Comparison of ENCODE assay signal across 12 cellular contexts in the genomic region with DNA sequence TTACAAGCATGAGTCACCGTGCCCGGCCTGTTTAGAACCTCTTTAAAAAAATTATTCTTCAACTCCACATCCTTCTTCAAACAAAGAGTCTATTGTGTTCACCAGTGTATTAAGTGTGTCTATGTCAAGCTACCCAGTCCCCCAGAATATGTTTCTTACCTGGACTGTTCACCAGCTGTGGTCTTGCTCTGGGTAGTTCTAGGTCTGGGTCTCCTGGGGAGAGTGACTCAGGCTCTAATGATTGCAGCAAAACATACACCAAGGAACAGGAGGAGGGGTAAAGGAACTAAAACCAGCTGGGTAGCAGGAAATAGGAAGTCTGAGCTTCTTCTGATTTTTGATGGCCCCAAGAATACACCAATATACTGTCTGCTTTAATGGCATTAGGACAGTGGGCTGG. TPM values are rescaled to one million over a fixed set of nuclear protein-coding genes. Genes with fewer than 3 reads are reported as not detected.
DNase-seq lines count a peak whose midpoint lies in the region; ATAC-seq and TF ChIP-seq lines count a peak whose summit lies in the region.
"Had no signal": no experiment of that assay in that cellular context is flagged by ENCODE, and none has a peak within 500 bp of the region (broad histone marks: within the 10 kb centered on the region; RNA-seq: fewer than 3 reads in every experiment).

A gene with protein sequence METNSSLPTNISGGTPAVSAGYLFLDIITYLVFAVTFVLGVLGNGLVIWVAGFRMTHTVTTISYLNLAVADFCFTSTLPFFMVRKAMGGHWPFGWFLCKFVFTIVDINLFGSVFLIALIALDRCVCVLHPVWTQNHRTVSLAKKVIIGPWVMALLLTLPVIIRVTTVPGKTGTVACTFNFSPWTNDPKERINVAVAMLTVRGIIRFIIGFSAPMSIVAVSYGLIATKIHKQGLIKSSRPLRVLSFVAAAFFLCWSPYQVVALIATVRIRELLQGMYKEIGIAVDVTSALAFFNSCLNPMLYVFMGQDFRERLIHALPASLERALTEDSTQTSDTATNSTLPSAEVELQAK (minus strand): TSS at position 224 of the 400 bp plus-strand sequence. CDS start 4,884 bp downstream, outside the sequence.

- CTCF ChIA-PET in GM10248 (lab: Yijun Ruan, JAX): interaction anchor here (1.5 kb wide), 1 partner anchor 26 kb away, joined by 7 read pairs; no protein-coding TSS in a partner anchor

- POLR2A ChIA-PET in GM10248 (lab: Yijun Ruan, JAX): no interaction called here

- intact Hi-C loops in Right ventricle myocardium superior (cut with DNase I): no loop called here

- H3K4me3 ChIP-seq in retinal pigment epithelial cell (ENCODE audit: low read length): no peak within 1 kb of the TSS
- H3K4me3 ChIP-seq: transverse colon had no signal

- ATAC-seq in Right ventricle myocardium superior (ENCODE audit: poor library complexity) (peak; percentile 73), GM21737 (IDR thresholded peaks at IDR 0.05; ENCODE audit: unreplicated experiment) (no peak)

- TF ChIP-seq CTCF in retinal pigment epithelial cell (conservative IDR thresholded peaks at IDR 0.05; ENCODE audit: low read depth, low read length) (no peak), GM10248 (IDR thresholded peaks at IDR 0.05; ENCODE audit: control extremely low read depth, extremely low read depth, low read depth, missing control alignments) (no peak)

- DNase-seq in GF-D8 (lab: John Stamatoyannopoulos, UW): peak; percentile 33
- peak; percentile 62 for DNase-seq in SW480 (ENCODE audit: low spot score)
- no peak for DNase-seq in Right ventricle myocardium superior
- DNase-seq in retinal pigment epithelial cell (ENCODE audit: low read depth): peak; percentile 18
- no peak for DNase-seq in COR-L47 (lab: John Stamatoyannopoulos, UW)
- no peak for DNase-seq in GM10248 (ENCODE audit: extremely low spot score)
- no peak for DNase-seq in stimulated activated CD4-positive, alpha-beta T cell treated with anti-CD3 and anti-CD28 coated beads, Interleukin-2, amount 100 ng/mL, for 24 hours
- DNase-seq: cerebellar nuclear complex, DMS79, RPMI8226, transverse colon had no signal

RNA-seq across cellular contexts. Expression of the gene that starts here (rescaled TPM):
- total RNA-seq in Right ventricle myocardium superior: 3.5 TPM

Comparison
In these comparisons a context has a peak if more than half of its experiments do, and no peak if none do; other contexts are left out.
1. DNase-seq: peak in GF-D8 (single experiment), SW480 (single experiment) and retinal pigment epithelial cell (single experiment); none in Right ventricle myocardium superior (single experiment), COR-L47 (single experiment), GM10248 (single experiment) and stimulated activated CD4-positive, alpha-beta T cell treated with anti-CD3 and anti-CD28 coated beads, Interleukin-2, amount 100 ng/mL, for 24 hours (0 of 2).